Comparison of ENCODE assay signal across 15 cellular contexts in the genomic region with DNA sequence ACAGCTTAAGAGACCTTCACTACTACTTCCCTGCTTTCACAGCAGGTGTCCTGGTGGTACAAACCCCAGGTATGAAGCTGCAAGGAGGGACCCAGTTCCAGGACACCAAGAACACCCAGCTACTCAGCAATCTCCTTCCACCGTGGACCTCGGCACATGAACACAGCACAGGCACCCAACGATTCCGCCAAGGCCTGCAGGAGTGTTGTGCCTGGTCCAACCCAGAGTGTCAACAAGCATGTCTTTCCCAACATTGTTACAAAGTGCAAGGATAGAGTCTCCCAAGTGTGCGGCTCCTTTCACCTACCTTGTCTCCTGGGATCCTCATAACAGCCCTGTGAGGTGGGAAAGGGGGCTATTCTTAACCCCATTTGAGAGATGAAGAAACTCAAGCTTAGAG.
"Had no signal": no experiment of that assay in that cellular context is flagged by ENCODE, and none has a peak within 500 bp of the region (broad histone marks: within the 10 kb centered on the region; RNA-seq: fewer than 3 reads in every experiment).

No MANE protein-coding gene starts in this region.

- FAIRE-seq: astrocyte had no signal

- H3K9me3 Mint-ChIP-seq: activated T-cell treated with anti-CD3 and anti-CD28 coated beads, Interleukin-2, amount 50 U/mL, for 4 hours; natural killer cell treated with Interleukin-12 subunit alpha and Interleukin-12 subunit beta and Interleukin-15 and Interleukin-18, amount 100 ng/mL, for 72 hours had no signal

- H3K27me3 ChIP-seq: SJCRH30, thyroid gland had no signal

- H3K27ac ChIP-seq: SJCRH30, thyroid gland, WERI-Rb-1 had no signal

- H3K4me3 Mint-ChIP-seq: activated T-cell treated with anti-CD3 and anti-CD28 coated beads, Interleukin-2, amount 50 U/mL, for 4 hours; natural killer cell treated with Interleukin-12 subunit alpha and Interleukin-12 subunit beta and Interleukin-15 and Interleukin-18, amount 100 ng/mL, for 72 hours had no signal

- H3K9me3 ChIP-seq: mucosa of descending colon, SJCRH30, thyroid gland had no signal

- DNase-seq: activated CD4-positive, alpha-beta T cell treated with anti-CD3 and anti-CD28 coated beads for 4 hours; activated gamma-delta T cell treated with Interleukin-2 at 50 U/mL for 16 hours; activated T-cell treated with anti-CD3 and anti-CD28 coated beads, Interleukin-2, amount 50 U/mL, for 4 hours; cortex of kidney; effector memory CD4-positive, alpha-beta T cell; erythroblast; kidney glomerular epithelial cell; mucosa of descending colon; SJCRH30; stimulated activated CD4-positive, alpha-beta T cell treated with anti-CD3 and anti-CD28 coated beads, Interleukin-2, amount 100 ng/mL, for 48 hours; T1000; thyroid gland; WERI-Rb-1 had no signal

- H3K4me3 ChIP-seq: mucosa of descending colon, SJCRH30, thyroid gland had no signal

- H3K27me3 Mint-ChIP-seq: natural killer cell treated with Interleukin-12 subunit alpha and Interleukin-12 subunit beta and Interleukin-15 and Interleukin-18, amount 100 ng/mL, for 72 hours had no signal

- ATAC-seq: activated T-cell treated with anti-CD3 and anti-CD28 coated beads, Interleukin-2, amount 50 U/mL, for 4 hours; mucosa of descending colon; natural killer cell treated with Interleukin-12 subunit alpha and Interleukin-12 subunit beta and Interleukin-15 and Interleukin-18, amount 100 ng/mL, for 72 hours had no signal
